Comparison of ENCODE assay signal across 9 cellular contexts in the genomic region with DNA sequence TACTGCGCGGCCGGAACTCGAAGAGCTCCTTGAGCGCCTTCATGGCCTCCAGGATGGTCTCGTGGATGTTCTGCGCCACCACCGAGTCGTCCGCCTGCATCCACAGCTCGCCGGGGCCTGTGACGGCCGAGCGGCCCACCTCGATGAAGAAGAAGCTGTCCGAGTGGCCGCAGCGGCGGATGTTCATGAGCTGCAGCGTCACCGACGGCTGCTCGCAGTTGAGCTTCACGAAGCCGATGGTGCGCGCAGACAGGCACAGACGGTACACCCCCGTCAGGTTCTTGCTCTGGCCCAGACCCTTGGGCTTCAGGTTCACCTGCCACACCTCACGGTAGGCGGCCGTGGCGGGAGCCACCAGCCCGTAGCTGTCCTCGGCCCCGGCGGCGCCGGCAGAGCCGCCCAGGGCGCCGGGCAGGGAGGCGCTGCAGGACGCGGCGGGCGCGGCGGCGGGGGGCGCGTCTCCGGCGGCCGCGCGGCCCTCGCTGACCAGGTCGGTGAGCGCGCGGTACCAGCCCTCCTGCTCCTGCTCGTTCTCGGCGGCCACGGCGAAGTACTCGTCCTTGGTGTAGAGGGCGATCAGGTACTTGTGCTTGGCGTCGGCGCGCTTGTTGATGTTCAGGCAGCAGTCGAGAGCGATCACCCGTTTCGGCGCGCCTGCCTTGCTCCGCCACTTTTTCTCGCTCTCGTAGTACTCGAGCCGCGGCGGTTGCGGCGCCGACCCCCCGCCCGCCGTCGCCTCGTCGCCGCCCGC. TPM values are rescaled to one million over a fixed set of nuclear protein-coding genes. Genes with fewer than 3 reads are reported as not detected.
DNase-seq lines count a peak whose midpoint lies in the region; ATAC-seq lines count a peak whose summit lies in the region.
"Had no signal": no experiment of that assay in that cellular context is flagged by ENCODE, and none has a peak within 500 bp of the region (broad histone marks: within the 10 kb centered on the region; RNA-seq: fewer than 3 reads in every experiment).

No MANE protein-coding gene starts in this region.

- H2BK120ac ChIP-seq in neuronal stem cell (ENCODE audit: low read depth, low read length): no peak overlapping the region

- H3K4me3 Mint-ChIP-seq in activated T-cell treated with anti-CD3 and anti-CD28 coated beads, Interleukin-2, amount 50 U/mL, for 4 hours: peak overlapping the region; percentile 70

- peaks cover 37% of the 10 kb centered on the region for H3K79me1 ChIP-seq in neuronal stem cell (ENCODE audit: low read depth, low read length)

- H2AK5ac ChIP-seq in neuronal stem cell (ENCODE audit: low read depth, low read length): peak overlapping the region; percentile 97

- peaks cover 16 to 22% of the 10 kb centered on the region in 2 donors for H3K36me3 ChIP-seq in neuronal stem cell (replicated peaks in 1 of 2; ENCODE audit: control insufficient read depth in 2 of 2, insufficient read depth in 2 of 2, low read length in 2 of 2)

- no CpG with 5 or more reads among the region's 98 CpGs for WGBS in neuronal stem cell (ENCODE audit: extremely low coverage in 2 of 2, insufficient read length in 2 of 2, insufficient replicate concordance in 1 of 2), 2 donors

- peak overlapping the region; percentile 72 to 99 for H3K4me3 ChIP-seq in neuronal stem cell (ENCODE audit: low read length in 2 of 2)

- H2AFZ ChIP-seq in neuronal stem cell (ENCODE audit: low read length): peak overlapping the region; percentile 88

- H3K4me2 ChIP-seq in neuronal stem cell (ENCODE audit: insufficient read depth, low read length, poor library complexity, severe bottlenecking): peak overlapping the region; percentile 99

- peak overlapping the region; percentile 82 for H2BK5ac ChIP-seq in neuronal stem cell (ENCODE audit: low read length)

- peak overlapping the region; percentile 93 for H3K23ac ChIP-seq in neuronal stem cell (ENCODE audit: low read depth, low read length, poor library complexity)

- H3K36me3 Mint-ChIP-seq in activated T-cell treated with anti-CD3 and anti-CD28 coated beads, Interleukin-2, amount 50 U/mL, for 4 hours (ENCODE audit: insufficient read depth): peaks cover 10% of the 10 kb centered on the region

- H2BK12ac ChIP-seq in neuronal stem cell (ENCODE audit: low read length): peak overlapping the region; percentile 90

- H2BK15ac ChIP-seq in neuronal stem cell (ENCODE audit: low read length): peak overlapping the region; percentile 75

- peak overlapping the region; percentile 89 for H3K14ac ChIP-seq in neuronal stem cell (ENCODE audit: low read length)

- ATAC-seq in activated T-cell treated with anti-CD3 and anti-CD28 coated beads, Interleukin-2, amount 50 U/mL, for 4 hours: peak in 1 of 2 donors; percentile 1

- DNase-seq in NCI-H2107 (lab: John Stamatoyannopoulos, UW) (peak; percentile 36), NCI-H2107 treated with DMSO at 0.1 percent for 48 hours (lab: John Stamatoyannopoulos, UW; ENCODE audit: unreplicated experiment) (no peak), NCI-H226 (peak; percentile 61), fibroblast of peridontal ligament (ENCODE audit: extremely low read depth) (peak; percentile 52), neuronal stem cell (ENCODE audit: low spot score) (no peak), GOT3 (lab: John Stamatoyannopoulos, UW) (no peak), globus pallidus (ENCODE audit: low spot score) (no peak)
- DNase-seq in activated T-cell treated with anti-CD3 and anti-CD28 coated beads, Interleukin-2, amount 50 U/mL, for 4 hours: peak; percentile 33
- DNase-seq: DND-41 had no signal

- H3K4me1 ChIP-seq in neuronal stem cell (ENCODE audit: control insufficient read depth in 2 of 2, insufficient read depth in 1 of 2, low read depth in 1 of 2, low read length in 2 of 2): peaks cover 4 to 7% of the 10 kb centered on the region in 2 donors

- H3K9me3 ChIP-seq in neuronal stem cell (replicated peaks in 1 of 2; ENCODE audit: control insufficient read depth in 2 of 2, insufficient read depth in 1 of 2, low read depth in 1 of 2, low read length in 2 of 2): peaks cover 0 to 5% of the 10 kb centered on the region in 2 donors

- H3K9me3 Mint-ChIP-seq in activated T-cell treated with anti-CD3 and anti-CD28 coated beads, Interleukin-2, amount 50 U/mL, for 4 hours: no peaks in the 10 kb centered on the region

- peak overlapping the region; percentile 54 for H3K27ac ChIP-seq in neuronal stem cell (replicated peaks; ENCODE audit: low read length)

- no peaks in the 10 kb centered on the region for H3K27me3 ChIP-seq in neuronal stem cell (ENCODE audit: control insufficient read depth in 3 of 3, insufficient read depth in 3 of 3, low read depth in 1 of 3, low read length in 3 of 3)

- H3K4ac ChIP-seq in neuronal stem cell (ENCODE audit: low read length): no peak overlapping the region

- peak overlapping the region; percentile 99 for H3K18ac ChIP-seq in neuronal stem cell (ENCODE audit: low read length)

- H3K4me1 Mint-ChIP-seq in activated T-cell treated with anti-CD3 and anti-CD28 coated beads, Interleukin-2, amount 50 U/mL, for 4 hours (ENCODE audit: low read depth): peaks cover 29% of the 10 kb centered on the region

- H3K27me3 Mint-ChIP-seq in activated T-cell treated with anti-CD3 and anti-CD28 coated beads, Interleukin-2, amount 50 U/mL, for 4 hours (ENCODE audit: low read depth): peaks cover 11% of the 10 kb centered on the region

- peak overlapping the region; percentile 99 for H3K9ac ChIP-seq in neuronal stem cell (ENCODE audit: low read depth, low read length, poor library complexity)

- H4K91ac ChIP-seq in neuronal stem cell (ENCODE audit: low read depth, low read length, poor library complexity): no peak overlapping the region

- H4K8ac ChIP-seq in neuronal stem cell (ENCODE audit: low read depth, low read length): no peak overlapping the region

RNA-seq across cellular contexts. Expression of gene IRS2, which starts 1.1 kb away (rescaled TPM):
- 1 to 10 TPM; 3.7 to 4.2 (median 4.2) TPM for total RNA-seq in activated T-cell treated with anti-CD3 and anti-CD28 coated beads, Interleukin-2, amount 50 U/mL, for 4 hours
- polyA plus RNA-seq in neuronal stem cell (2013, experiment 1 of 2): 18.1 TPM
- polyA plus RNA-seq in neuronal stem cell (2013, experiment 2 of 2): 18.9 TPM

Comparison
In these comparisons a context has a peak if more than half of its experiments do, and no peak if none do; other contexts are left out.
1. DNase-seq: peak in NCI-H2107 (single experiment), NCI-H226 (single experiment), activated T-cell treated with anti-CD3 and anti-CD28 coated beads, Interleukin-2, amount 50 U/mL, for 4 hours (single experiment) and fibroblast of peridontal ligament (single experiment); none in NCI-H2107 treated with DMSO at 0.1 percent for 48 hours (single experiment), neuronal stem cell (single experiment), GOT3 (single experiment) and globus pallidus (single experiment).